9 cellular contexts compared by ENCODE assay signal in the genomic region with DNA sequence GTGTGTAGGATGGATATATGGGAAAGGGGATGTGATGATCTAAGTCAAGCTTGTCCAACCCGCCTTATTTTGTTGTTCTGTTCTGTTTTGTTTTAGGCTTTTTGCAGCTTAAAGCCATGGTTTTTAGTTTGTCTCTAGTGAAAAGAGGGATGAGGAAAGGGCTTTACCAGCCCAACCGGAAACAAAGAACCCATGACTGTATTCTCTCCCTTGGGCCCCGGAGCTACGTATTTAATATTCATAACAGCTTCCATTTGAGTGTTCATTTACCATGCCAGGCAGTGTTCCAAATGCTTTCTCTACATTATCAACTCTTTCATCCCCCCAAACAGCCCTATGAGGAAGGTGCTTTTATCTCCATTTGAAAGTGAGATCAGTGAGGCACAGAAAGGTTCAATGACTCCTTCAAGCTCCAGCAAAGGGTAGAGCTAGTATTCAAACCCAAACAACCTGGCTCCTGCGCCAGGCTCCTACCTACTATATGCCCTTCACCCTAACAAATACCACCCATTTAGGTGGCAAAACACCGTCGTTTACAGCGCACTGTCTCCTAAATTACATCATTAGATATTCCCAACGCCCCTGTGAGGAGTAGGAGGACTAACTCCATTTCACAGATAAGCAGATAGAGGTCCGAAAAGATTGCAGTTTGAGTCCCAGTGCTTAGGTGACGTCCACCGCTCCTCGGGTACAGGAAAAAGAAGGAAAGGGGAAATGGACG. TPM values are rescaled to one million over a fixed set of nuclear protein-coding genes. Genes with fewer than 3 reads are reported as not detected.
DNase-seq lines count a peak whose midpoint lies in the region; ATAC-seq, FAIRE-seq and TF ChIP-seq lines count a peak whose summit lies in the region.
"Had no signal": no experiment of that assay in that cellular context is flagged by ENCODE, and none has a peak within 500 bp of the region (broad histone marks: within the 10 kb centered on the region; RNA-seq: fewer than 3 reads in every experiment).

No MANE protein-coding gene starts in this region.

- no peaks in the 10 kb centered on the region for H3K9me3 ChIP-seq in kidney (ENCODE audit: control insufficient read depth in 1 of 2, low read length in 2 of 2)

- no peak for FAIRE-seq in kidney (lab: Jason Lieb, UNC)
- FAIRE-seq: A204.1 had no signal

- ATAC-seq in GM18498 (IDR thresholded peaks at IDR 0.05; ENCODE audit: unreplicated experiment) (no peak), GM18907 (IDR thresholded peaks at IDR 0.05; ENCODE audit: unreplicated experiment) (no peak)

- peak overlapping the region; percentile 87 to 95 for H3K9ac ChIP-seq in kidney (ENCODE audit: low read length in 2 of 2)

- intact Hi-C loops in kidney (cut with DNase I): no loop called here

- peak; percentile 51 for DNase-seq in DMS 273 (lab: John Stamatoyannopoulos, UW; ENCODE audit: unreplicated experiment)
- no peak for DNase-seq in DMS 273 treated with DMSO at 0.1 percent for 48 hours (lab: John Stamatoyannopoulos, UW)
- no peak for DNase-seq in Jurkat, Clone E6-1 (ENCODE audit: low read depth, low spot score)
- no peak for DNase-seq in astrocyte of the cerebellum (ENCODE audit: low read depth)
- no peak for DNase-seq in kidney
- peak; percentile 54 for DNase-seq in stromal cell of bone marrow (ENCODE audit: low read depth)

- peaks cover 4 to 5% of the 10 kb centered on the region in 2 donors for H3K36me3 ChIP-seq in kidney (ENCODE audit: control insufficient read depth in 1 of 2, insufficient read depth in 2 of 2, low read length in 2 of 2)

- in situ Hi-C loops in astrocyte of the cerebellum (cut with HindIII; ENCODE audit: low sequenced_read_pairs): no loop called here

- TF ChIP-seq CTCF in astrocyte of the cerebellum (IDR thresholded peaks at IDR 0.05; ENCODE audit: low read depth, low read length, missing control alignments) (no peak), kidney (IDR thresholded peaks at IDR 0.05; ENCODE audit: borderline replicate concordance, extremely low read depth, insufficient read depth) (no peak)

- H3K4me1 ChIP-seq in kidney (ENCODE audit: control insufficient read depth in 1 of 2, insufficient read depth in 1 of 2, low read depth in 1 of 2, low read length in 2 of 2): peaks cover 9 to 10% of the 10 kb centered on the region in 2 donors

- H3K27ac ChIP-seq in kidney (ENCODE audit: low read depth in 2 of 2, low read length in 2 of 2): peak overlapping the region; percentile 93

- H3K4me3 ChIP-seq in Jurkat, Clone E6-1 (ENCODE audit: low read length): peak overlapping the region; percentile 85
- H3K4me3 ChIP-seq in astrocyte of the cerebellum (ENCODE audit: low read depth, low read length): peak overlapping the region; percentile 87
- H3K4me3 ChIP-seq in kidney (ENCODE audit: low read length in 2 of 2): peak overlapping the region; percentile 97

RNA-seq across cellular contexts. Expression of gene GTPBP8, which starts 27.8 kb away (rescaled TPM):
- polyA plus RNA-seq in Jurkat, Clone E6-1 (2012; ENCODE audit: insufficient read depth, insufficient read length): 25.9 TPM
- total RNA-seq in kidney: 13.7 TPM
- polyA plus RNA-seq in kidney (ENCODE audit: insufficient read depth, low read depth, low replicate concordance): 11.0 TPM

RNA-seq across cellular contexts. Expression of gene CD200R1, which starts 43.7 kb away (rescaled TPM):
- polyA plus RNA-seq in Jurkat, Clone E6-1 (2012; ENCODE audit: insufficient read depth, insufficient read length): not detected
- total RNA-seq in kidney: 2.2 TPM
- 0.13 TPM for polyA plus RNA-seq in kidney (ENCODE audit: insufficient read depth, low read depth, low replicate concordance)

Comparison
In these comparisons a context has a peak if more than half of its experiments do, and no peak if none do; other contexts are left out.
1. DNase-seq: peak in DMS 273 (single experiment) and stromal cell of bone marrow (single experiment); none in DMS 273 treated with DMSO at 0.1 percent for 48 hours (single experiment), Jurkat, Clone E6-1 (single experiment), astrocyte of the cerebellum (single experiment) and kidney (single experiment).
2. Peak in every context shown above with its lines, with median percentiles within 50 percentile points of each other: H3K4me3 ChIP-seq.